Comparison of ENCODE assay signal across 16 cellular contexts in genomic region chr1:2326524-2326923, GRCh38.
"Had no signal": no experiment of that assay in that cellular context is flagged by ENCODE, and none has a peak within 500 bp of the region (broad histone marks: within the 10 kb centered on the region; RNA-seq: fewer than 3 reads in every experiment).

No MANE protein-coding gene starts in this region.

- H3K36me3 Mint-ChIP-seq: activated naive CD4-positive, alpha-beta T cell treated with anti-CD3 and anti-CD28 coated beads, Interleukin-2, amount 10 ng/mL, durations not matched to agents 7 days and 5 days; T-cell had no signal

- H3K9me3 Mint-ChIP-seq: T-cell had no signal

- H3K4me3 Mint-ChIP-seq: activated naive CD4-positive, alpha-beta T cell treated with anti-CD3 and anti-CD28 coated beads, Interleukin-2, amount 10 ng/mL, durations not matched to agents 7 days and 5 days; memory B cell; nephron progenitor cell; T-cell had no signal

- ATAC-seq: T-cell had no signal

- H3K4me1 Mint-ChIP-seq: activated naive CD4-positive, alpha-beta T cell treated with anti-CD3 and anti-CD28 coated beads, Interleukin-2, amount 10 ng/mL, durations not matched to agents 7 days and 5 days had no signal

- H3K4me3 ChIP-seq: adrenal gland, cardiac muscle cell, esophagus squamous epithelium, left ventricle myocardium inferior, tibial artery had no signal

- DNase-seq: activated CD4-positive, CD25-positive, alpha-beta regulatory T cell treated with anti-CD3 and anti-CD28 coated beads, Interleukin-2, amount 50 U/mL, for 72 hours; activated naive CD4-positive, alpha-beta T cell treated with anti-CD3 and anti-CD28 coated beads, Interleukin-2, amount 10 ng/mL, durations not matched to agents 7 days and 5 days; activated T-cell treated with anti-CD3 and anti-CD28 coated beads for 4 hours; esophagus squamous epithelium; hippocampal formation; kidney; left ventricle myocardium inferior; nephron progenitor cell; stimulated activated CD4-positive, alpha-beta T cell treated with anti-CD3 and anti-CD28 coated beads, Interleukin-12 subunit alpha, Interleukin-12 subunit beta, amount 100 ng/mL, for 4 hours; stimulated activated CD4-positive, alpha-beta T cell treated with anti-CD3 and anti-CD28 coated beads, Interleukin-2, amount 100 ng/mL, for 24 hours; T-cell; T-helper 9 cell; tibial artery had no signal

- H3K27me3 Mint-ChIP-seq: memory B cell had no signal
